Comparison of ENCODE assay signal across 9 cellular contexts in genomic region chr18:77056399-77057015, GRCh38.
DNase-seq lines count a peak whose midpoint lies in the region; ATAC-seq, FAIRE-seq and TF ChIP-seq lines count a peak whose summit lies in the region.
"Had no signal": no experiment of that assay in that cellular context is flagged by ENCODE, and none has a peak within 500 bp of the region (broad histone marks: within the 10 kb centered on the region; RNA-seq: fewer than 3 reads in every experiment).

No MANE protein-coding gene starts in this region.

- H3K9me3 Mint-ChIP-seq in activated T-cell treated with anti-CD3 and anti-CD28 coated beads, Interleukin-2, amount 50 U/mL, for 4 hours, result no peaks in the 10 kb centered on the region

- TF ChIP-seq POLR2A in GM12878 (IDR thresholded peaks at IDR 0.05; ENCODE audit: low read depth, low read length), result no peak

- in situ Hi-C loops in GM12878 (cut with MboI), result no loop called here

- H3K4me2 ChIP-seq in GM12878 (ENCODE audit: control insufficient read depth, insufficient read depth), result peak overlapping the region; percentile 93

- no peaks in the 10 kb centered on the region for H3K27me3 Mint-ChIP-seq in activated T-cell treated with anti-CD3 and anti-CD28 coated beads, Interleukin-2, amount 50 U/mL, for 4 hours (ENCODE audit: low read depth)

- TF ChIP-seq CTCF in GM12878 (IDR thresholded peaks at IDR 0.05 in 2 of 3, conservative IDR thresholded peaks at IDR 0.05 in 1 of 3; ENCODE audit: control insufficient read depth in 2 of 3, extremely low read depth in 1 of 3, insufficient read depth in 1 of 3, low read depth in 3 of 3, low read length in 3 of 3) (no peak), mucosa of descending colon (IDR thresholded peaks at IDR 0.05) (no peak), upper lobe of right lung (IDR thresholded peaks at IDR 0.05) (no peak)

- peaks cover 86% of the 10 kb centered on the region for H3K4me1 Mint-ChIP-seq in activated T-cell treated with anti-CD3 and anti-CD28 coated beads, Interleukin-2, amount 50 U/mL, for 4 hours (ENCODE audit: low read depth)

- H3K4me1 ChIP-seq in GM12878 (ENCODE audit: control insufficient read depth, insufficient read depth, low read length) (peaks cover 58% of the 10 kb centered on the region), mucosa of descending colon (ENCODE audit: low read depth) (peaks cover 29% of the 10 kb centered on the region), upper lobe of right lung (peaks cover 73% of the 10 kb centered on the region)

- WGBS in GM12878 (ENCODE audit: insufficient coverage, insufficient replicate concordance, low lambda C conversion rate, missing lambda C conversion rate), result 59% methylated on average over 20 of the region's 20 CpGs

- ATAC-seq in activated T-cell treated with anti-CD3 and anti-CD28 coated beads, Interleukin-2, amount 50 U/mL, for 4 hours, result no peak
- ATAC-seq in GM12878 (no peak), mucosa of descending colon (peak; percentile 39), upper lobe of right lung (peak; percentile 43), GM21390 (IDR thresholded peaks at IDR 0.05; ENCODE audit: unreplicated experiment) (no peak)

- H3K36me3 Mint-ChIP-seq in activated T-cell treated with anti-CD3 and anti-CD28 coated beads, Interleukin-2, amount 50 U/mL, for 4 hours (ENCODE audit: insufficient read depth), result peaks cover 17% of the 10 kb centered on the region

- RAD21 ChIA-PET in GM12878 (lab: Charles Lee; ENCODE audit: unreplicated experiment), result interaction anchor here (0.6 to 3.0 kb wide), 4 partner anchors 46 to 155 kb away, joined by 3 to 13 read pairs (median 3); no protein-coding TSS in a partner anchor

- CTCF ChIA-PET in GM12878 (lab: Yijun Ruan, JAX), result interaction anchor here (0.8 to 4.6 kb wide), 7 partner anchors 10 to 254 kb away, joined by 3 to 57 read pairs (median 4); no protein-coding TSS in a partner anchor

- peak overlapping the region; percentile 88 for H3K27ac ChIP-seq in GM12878 (ENCODE audit: control insufficient read depth, insufficient read depth)
- H3K27ac ChIP-seq in upper lobe of right lung, result peak overlapping the region; percentile 73

- no peak for FAIRE-seq in GM12878 (lab: Jason Lieb, UNC)
- FAIRE-seq: islet of Langerhans had no signal

- DNase-seq in activated T-cell treated with anti-CD3 and anti-CD28 coated beads, Interleukin-2, amount 50 U/mL, for 4 hours, result no peak
- no peak for DNase-seq in activated T-cell treated with anti-CD3 and anti-CD28 coated beads, Interleukin-2, amount 50 U/mL, for 1 hour
- DNase-seq in GM12878 (ENCODE audit: low read depth, low spot score) (no peak), mucosa of descending colon (peak; percentile 50 to 64 (median 63)), upper lobe of right lung (peak; percentile 85), H4 (ENCODE audit: low spot score) (no peak)
- DNase-seq in stimulated activated naive CD4-positive, alpha-beta T cell (lab: John Stamatoyannopoulos, UW), result no peak

- peaks cover 22 to 31% of the 10 kb centered on the region in 2 experiments; a peak in 3 of 4 replicates for H3K36me3 ChIP-seq in GM12878 (ENCODE audit: control insufficient read depth in 2 of 2, insufficient read depth in 2 of 2, low read length in 1 of 2)
- no peaks in the 10 kb centered on the region for H3K36me3 ChIP-seq in mucosa of descending colon (ENCODE audit: low read depth)
- no peaks in the 10 kb centered on the region for H3K36me3 ChIP-seq in upper lobe of right lung

- no peak for TF ChIP-seq EP300 in GM12878 (IDR thresholded peaks at IDR 0.05; ENCODE audit: borderline replicate concordance in 1 of 2, control insufficient read depth in 1 of 2, low read depth in 2 of 2, low read length in 2 of 2)

- H3K9me3 ChIP-seq in GM12878 (replicated peaks; ENCODE audit: control insufficient read depth, insufficient read depth, low read length) (no peaks in the 10 kb centered on the region), mucosa of descending colon (no peaks in the 10 kb centered on the region), upper lobe of right lung (no peaks in the 10 kb centered on the region)

- peaks cover 33% of the 10 kb centered on the region for H3K79me2 ChIP-seq in GM12878 (ENCODE audit: control insufficient read depth, insufficient read depth, low read length)

- TF ChIP-seq RAD21 in GM12878 (IDR thresholded peaks at IDR 0.05; ENCODE audit: insufficient read depth, low read depth, low read length), result no peak

- SMC1A ChIA-PET in GM12878 (lab: Charles Lee; ENCODE audit: uncharacterized antibody, unreplicated experiment), result interaction anchor here (1.3 to 4.0 kb wide), 6 partner anchors 11 to 155 kb away, joined by 4 to 23 read pairs (median 12); no protein-coding TSS in a partner anchor

- intact Hi-C loops in GM12878 (cut with micrococcal nuclease; ENCODE audit: unreplicated experiment) (loop anchor here (5.0 kb wide), 1 partner anchor 234 kb away; the partner anchor contains the start of gene ZNF236), mucosa of descending colon (cut with DNase I, micrococcal nuclease) (no loop called here), upper lobe of right lung (cut with DNase I) (no loop called here)

- no peak overlapping the region for H2AFZ ChIP-seq in GM12878 (ENCODE audit: control insufficient read depth, low read depth, low read length)

- no peaks in the 10 kb centered on the region for H3K27me3 ChIP-seq in GM12878 (replicated peaks in 1 of 2; ENCODE audit: control insufficient read depth in 2 of 2, insufficient read depth in 2 of 2, low read length in 1 of 2)
- no peaks in the 10 kb centered on the region for H3K27me3 ChIP-seq in upper lobe of right lung

- H3K4me3 Mint-ChIP-seq in activated T-cell treated with anti-CD3 and anti-CD28 coated beads, Interleukin-2, amount 50 U/mL, for 4 hours, result peak overlapping the region; percentile 37

- H3K9ac ChIP-seq in GM12878 (ENCODE audit: control insufficient read depth, insufficient read depth, low read length), result peak overlapping the region; percentile 40

- POLR2A ChIA-PET in GM12878 (lab: Charles Lee), result interaction anchor here (0.8 to 2.1 kb wide), 2 partner anchors 48 to 67 kb away, joined by 3 to 9 read pairs; no protein-coding TSS in a partner anchor

- H4K20me1 ChIP-seq in GM12878 (ENCODE audit: control insufficient read depth, insufficient read depth), result no peaks in the 10 kb centered on the region

- no TSS peak for BruUV-seq in GM12878 (replicated peaks; lab: Mats Ljungman, UMichigan)

- H3K4me3 ChIP-seq in GM12878 (no peak overlapping the region), mucosa of descending colon (no peak overlapping the region), upper lobe of right lung (no peak overlapping the region)

TF ChIP-seq in GM12878, 131 proteins besides CTCF, POLR2A, EP300 and RAD21:
- TF ChIP-seq E2F8 (IDR thresholded peaks at IDR 0.05; ENCODE audit: low read depth, partially characterized antibody), result no peak
- TF ChIP-seq NKRF (conservative IDR thresholded peaks at IDR 0.05), result no peak

Comparison
In these comparisons a context has a peak if more than half of its experiments do, and no peak if none do; other contexts are left out.
1. ATAC-seq: peak in mucosa of descending colon (single experiment) and upper lobe of right lung (single experiment); none in activated T-cell treated with anti-CD3 and anti-CD28 coated beads, Interleukin-2, amount 50 U/mL, for 4 hours (0 of 2), GM12878 (single experiment) and GM21390 (single experiment).
2. DNase-seq: peak in mucosa of descending colon (3 of 3) and upper lobe of right lung (single experiment); none in activated T-cell treated with anti-CD3 and anti-CD28 coated beads, Interleukin-2, amount 50 U/mL, for 4 hours (single experiment), activated T-cell treated with anti-CD3 and anti-CD28 coated beads, Interleukin-2, amount 50 U/mL, for 1 hour (single experiment), GM12878 (single experiment), H4 (single experiment) and stimulated activated naive CD4-positive, alpha-beta T cell (0 of 6).